ENCODE assay signal across 25 cellular contexts in the genomic region with DNA sequence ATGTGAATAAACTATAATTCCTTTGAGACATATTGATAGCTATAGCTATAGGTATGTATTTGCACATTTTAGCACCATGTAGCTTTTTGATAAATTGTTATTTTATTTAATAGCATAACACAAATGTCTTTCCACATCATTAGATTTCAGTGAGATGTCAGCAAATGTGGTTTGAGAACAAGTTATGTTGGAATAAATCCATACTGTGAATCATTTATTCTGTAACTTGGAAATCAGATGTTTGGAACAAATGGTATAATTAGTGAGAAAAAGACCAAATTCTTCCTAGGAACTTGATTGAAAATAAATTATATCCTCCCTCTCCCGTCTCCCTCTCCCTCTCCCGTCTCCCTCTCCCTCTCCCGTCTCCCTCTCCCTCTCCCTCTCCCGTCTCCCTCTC.
DNase-seq lines count a peak whose midpoint lies in the region; FAIRE-seq and TF ChIP-seq lines count a peak whose summit lies in the region.
"Had no signal": no experiment of that assay in that cellular context is flagged by ENCODE, and none has a peak within 500 bp of the region (broad histone marks: within the 10 kb centered on the region; RNA-seq: fewer than 3 reads in every experiment).

No MANE protein-coding gene starts in this region.

- H3K4me2 ChIP-seq in astrocyte (ENCODE audit: low read length) = no peak overlapping the region
- H3K4me2 ChIP-seq in skeletal muscle satellite cell (ENCODE audit: low read length) = peak overlapping the region; percentile 62

- no peaks in the 10 kb centered on the region for H3K9me3 ChIP-seq in astrocyte (ENCODE audit: insufficient read depth, low read depth, low read length)
- no peaks in the 10 kb centered on the region for H3K9me3 ChIP-seq in skeletal muscle satellite cell (replicated peaks; ENCODE audit: low read length)
- H3K9me3 ChIP-seq: HAP-1 had no signal

- H3K4me3 Mint-ChIP-seq in astrocyte (ENCODE audit: unreplicated experiment) (no peak overlapping the region), osteocyte (ENCODE audit: unreplicated experiment) (no peak overlapping the region)
- H3K4me3 Mint-ChIP-seq: HFFc6 had no signal

- no peak overlapping the region for H3K9ac ChIP-seq in astrocyte (ENCODE audit: low read length)
- no peak overlapping the region for H3K9ac ChIP-seq in skeletal muscle satellite cell (ENCODE audit: low read depth, low read length)

- no peak overlapping the region for H2AFZ ChIP-seq in astrocyte (ENCODE audit: low read depth, low read length)

- FAIRE-seq in astrocyte (lab: Jason Lieb, UNC) = no peak
- FAIRE-seq: A204.1, G401.6 had no signal

- no peak overlapping the region for H3K4me3 ChIP-seq in astrocyte (ENCODE audit: insufficient read depth, low read depth, low read length)
- H3K4me3 ChIP-seq in fibroblast of mammary gland (ENCODE audit: control insufficient read depth, low read depth, low read length) = no peak overlapping the region
- no peak overlapping the region for H3K4me3 ChIP-seq in skeletal muscle satellite cell (ENCODE audit: low read length)
- H3K4me3 ChIP-seq: GM12878, HAP-1, SK-N-MC had no signal

- no peak overlapping the region for H3K27ac ChIP-seq in astrocyte (ENCODE audit: low read depth, low read length)
- H3K27ac ChIP-seq: SK-N-MC had no signal

- H3K4me1 ChIP-seq in astrocyte (ENCODE audit: insufficient read depth, low read length) (no peaks in the 10 kb centered on the region), skeletal muscle satellite cell (ENCODE audit: control insufficient read depth, insufficient read depth, low read length) (peaks cover 14% of the 10 kb centered on the region)
- H3K4me1 ChIP-seq: HAP-1 had no signal

- no peaks in the 10 kb centered on the region for H3K36me3 ChIP-seq in astrocyte (ENCODE audit: insufficient read depth, low read length)
- H3K36me3 ChIP-seq in skeletal muscle satellite cell (ENCODE audit: insufficient read depth, low read length) = no peaks in the 10 kb centered on the region
- H3K36me3 ChIP-seq: HAP-1 had no signal

- no peaks in the 10 kb centered on the region for H3K79me2 ChIP-seq in astrocyte (ENCODE audit: insufficient read depth, low read length)

- H3K9me3 Mint-ChIP-seq in astrocyte (ENCODE audit: unreplicated experiment) (peaks cover 3% of the 10 kb centered on the region), osteocyte (ENCODE audit: unreplicated experiment) (no peaks in the 10 kb centered on the region)
- H3K9me3 Mint-ChIP-seq: CD4-positive, alpha-beta memory T cell; HFFc6 had no signal

- TF ChIP-seq CTCF in astrocyte (IDR thresholded peaks at IDR 0.05; ENCODE audit: insufficient read depth, low read depth, low read length) (no peak), fibroblast of mammary gland (conservative IDR thresholded peaks at IDR 0.05; ENCODE audit: control insufficient read depth, insufficient read depth, low read depth, low read length) (no peak), osteocyte (IDR thresholded peaks at IDR 0.05) (no peak)

- H3K27me3 Mint-ChIP-seq in astrocyte (ENCODE audit: low read depth, unreplicated experiment) (no peaks in the 10 kb centered on the region), osteocyte (ENCODE audit: unreplicated experiment) (peaks cover 3% of the 10 kb centered on the region)

- no peak overlapping the region for H3K27ac Mint-ChIP-seq in astrocyte (ENCODE audit: unreplicated experiment)
- no peak overlapping the region for H3K27ac Mint-ChIP-seq in osteocyte (ENCODE audit: unreplicated experiment)
- H3K27ac Mint-ChIP-seq: HFFc6 had no signal

- peak; percentile 37 for DNase-seq in GM03348 (ENCODE audit: low spot score)
- peak; percentile 68 for DNase-seq in astrocyte (ENCODE audit: low read depth)
- peak; percentile 61 for DNase-seq in fibroblast of mammary gland (ENCODE audit: low read depth)
- no peak for DNase-seq in cortex of kidney (lab: John Stamatoyannopoulos, UW)
- DNase-seq in NCI-H1417 (lab: John Stamatoyannopoulos, UW) = no peak
- DNase-seq in osteocyte (ENCODE audit: extremely low spot score, unreplicated experiment) = no peak
- DNase-seq: C1 segment of cervical spinal cord, COR-L47, GOT3, HFFc6, Karpas-422, NCI-H1092 treated with DMSO at 0.1 percent for 48 hours, NCI-H1436 treated with DMSO at 0.1 percent for 48 hours, NCI-H1930, NCI-H446, NCI-H524 treated with DMSO at 0.1 percent for 48 hours, NCI-H774, SIG-M5 had no signal

- peaks cover 4% of the 10 kb centered on the region for H3K4me1 Mint-ChIP-seq in astrocyte (ENCODE audit: low read depth, unreplicated experiment)
- H3K4me1 Mint-ChIP-seq in osteocyte (ENCODE audit: unreplicated experiment) = peaks cover 3% of the 10 kb centered on the region

- no peaks in the 10 kb centered on the region for H3K36me3 Mint-ChIP-seq in astrocyte (ENCODE audit: low read depth, unreplicated experiment)
- no peaks in the 10 kb centered on the region for H3K36me3 Mint-ChIP-seq in osteocyte (ENCODE audit: unreplicated experiment)
- H3K36me3 Mint-ChIP-seq: CD4-positive, alpha-beta memory T cell had no signal

- H4K20me1 ChIP-seq in astrocyte (ENCODE audit: insufficient read depth, low read length) = no peaks in the 10 kb centered on the region

- H3K27me3 ChIP-seq in astrocyte (ENCODE audit: insufficient read depth, low read length) = no peaks in the 10 kb centered on the region
- peaks cover 3% of the 10 kb centered on the region for H3K27me3 ChIP-seq in skeletal muscle satellite cell (ENCODE audit: control insufficient read depth, insufficient read depth, low read length)

Comparison
In these comparisons a context has a peak if more than half of its experiments do, and no peak if none do; other contexts are left out.
1. DNase-seq: peak in GM03348 (single experiment), astrocyte (single experiment) and fibroblast of mammary gland (single experiment); none in cortex of kidney (single experiment), NCI-H1417 (0 of 3) and osteocyte (single experiment).